In the genomic region with DNA sequence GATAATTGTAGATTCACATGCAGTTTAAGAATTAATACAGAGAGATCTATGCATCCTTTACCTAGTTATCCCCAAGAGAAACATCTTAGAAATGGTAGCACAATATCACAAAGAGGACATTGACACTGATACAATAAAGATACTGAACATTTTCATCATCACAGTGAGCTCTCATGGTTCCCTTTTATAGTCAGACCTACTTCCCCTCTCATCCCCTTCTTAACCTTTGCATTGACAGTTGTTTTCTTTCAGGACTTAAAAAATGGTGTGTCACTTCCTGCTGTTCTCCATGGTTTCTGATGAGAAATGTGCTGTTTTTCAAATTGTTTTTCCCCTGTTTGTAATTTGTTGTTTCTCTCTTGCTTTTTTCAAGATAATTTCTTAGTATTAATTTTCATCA, we compare ENCODE assay signal across 20 cellular contexts.
DNase-seq lines count a peak whose midpoint lies in the region; ATAC-seq and TF ChIP-seq lines count a peak whose summit lies in the region.
"Had no signal": no experiment of that assay in that cellular context is flagged by ENCODE, and none has a peak within 500 bp of the region (broad histone marks: within the 10 kb centered on the region; RNA-seq: fewer than 3 reads in every experiment).

No MANE protein-coding gene starts in this region.

- peaks cover 21% of the 10 kb centered on the region for H3K4me1 Mint-ChIP-seq in activated T-cell treated with anti-CD3 and anti-CD28 coated beads, Interleukin-2, amount 50 U/mL, for 72 hours (ENCODE audit: low read depth)
- peaks cover 13% of the 10 kb centered on the region for H3K4me1 Mint-ChIP-seq in activated naive CD8-positive, alpha-beta T cell (ENCODE audit: low read depth)

- DNase-seq in activated T-cell treated with anti-CD3 and anti-CD28 coated beads, Interleukin-2, amount 50 U/mL, for 72 hours = no peak
- no peak for DNase-seq in activated T-cell treated with anti-CD3 and anti-CD28 coated beads, Interleukin-2, amount 50 U/mL, for 1 hour
- DNase-seq in NOMO-1 treated with DMSO at 0.1 percent for 48 hours (lab: John Stamatoyannopoulos, UW; ENCODE audit: unreplicated experiment) (peak; percentile 92), upper lobe of right lung (no peak), lower leg skin (ENCODE audit: low spot score in 2 of 2) (no peak), aorta (no peak)
- DNase-seq: activated gamma-delta T cell treated with Interleukin-2 at 50 U/mL for 16 hours; CD4-positive, alpha-beta memory T cell; lower lobe of right lung; naive B cell; NCI-H2029; NCI-H510A; PC-3; stimulated activated CD4-positive, alpha-beta T cell treated with anti-CD3 and anti-CD28 coated beads, Interleukin-12 subunit alpha, Interleukin-12 subunit beta, amount 100 ng/mL, for 4 hours; SW 1271; upper lobe of left lung had no signal

- no peak overlapping the region for H3K4me3 ChIP-seq in upper lobe of right lung
- no peak overlapping the region for H3K4me3 ChIP-seq in lower leg skin (ENCODE audit: low read depth, poor library complexity, severe bottlenecking)
- no peak overlapping the region for H3K4me3 ChIP-seq in aorta (ENCODE audit: low read length in 2 of 2)
- H3K4me3 ChIP-seq: lower lobe of right lung, prostate gland, upper lobe of left lung had no signal

- no peak overlapping the region for H3K27ac Mint-ChIP-seq in activated T-cell treated with anti-CD3 and anti-CD28 coated beads, Interleukin-2, amount 50 U/mL, for 72 hours
- H3K27ac Mint-ChIP-seq in activated naive CD8-positive, alpha-beta T cell = peak overlapping the region; percentile 64
- H3K27ac Mint-ChIP-seq: stimulated activated naive CD8-positive, alpha-beta T cell treated with anti-CD3 and anti-CD28 coated beads, Interleukin-15, Interleukin-2, amounts not matched to agents 100 ng/mL and 50 ng/mL, for 24 hours had no signal

- no peak for TF ChIP-seq POLR2A in lower leg skin (IDR thresholded peaks at IDR 0.05)

- intact Hi-C loops in upper lobe of right lung (cut with DNase I) (no loop called here), lower leg skin (cut with DNase I; ENCODE audit: low total_unique reads) (no loop called here), aorta (cut with DNase I) (no loop called here)

- H3K27me3 Mint-ChIP-seq in activated T-cell treated with anti-CD3 and anti-CD28 coated beads, Interleukin-2, amount 50 U/mL, for 72 hours (ENCODE audit: low read depth) = no peaks in the 10 kb centered on the region
- no peaks in the 10 kb centered on the region for H3K27me3 Mint-ChIP-seq in activated naive CD8-positive, alpha-beta T cell
- H3K27me3 Mint-ChIP-seq: naive B cell had no signal

- H3K27ac ChIP-seq in upper lobe of right lung (no peak overlapping the region), aorta (ENCODE audit: low read depth in 1 of 2, low read length in 2 of 2) (no peak overlapping the region)
- H3K27ac ChIP-seq: lower lobe of right lung, prostate gland, upper lobe of left lung had no signal

- H3K9me3 ChIP-seq in upper lobe of right lung (no peaks in the 10 kb centered on the region), aorta (ENCODE audit: control insufficient read depth, low read length) (peaks cover 1% of the 10 kb centered on the region)
- H3K9me3 ChIP-seq: lower lobe of right lung, prostate gland, upper lobe of left lung had no signal

- no peaks in the 10 kb centered on the region for H3K36me3 ChIP-seq in upper lobe of right lung
- H3K36me3 ChIP-seq in aorta (ENCODE audit: control insufficient read depth in 1 of 2, insufficient read depth in 2 of 2, low read length in 1 of 2) = no peaks in the 10 kb centered on the region
- H3K36me3 ChIP-seq: lower lobe of right lung, prostate gland, upper lobe of left lung had no signal

- TF ChIP-seq CTCF in upper lobe of right lung (IDR thresholded peaks at IDR 0.05) (no peak), lower leg skin (IDR thresholded peaks at IDR 0.05) (no peak)

- H3K36me3 Mint-ChIP-seq in activated T-cell treated with anti-CD3 and anti-CD28 coated beads, Interleukin-2, amount 50 U/mL, for 72 hours (ENCODE audit: insufficient read depth in 2 of 2) = peaks cover 0 to 9% of the 10 kb centered on the region in 2 donors
- peaks cover 2% of the 10 kb centered on the region for H3K36me3 Mint-ChIP-seq in activated naive CD8-positive, alpha-beta T cell
- H3K36me3 Mint-ChIP-seq: naive B cell had no signal

- H3K4me3 Mint-ChIP-seq in activated T-cell treated with anti-CD3 and anti-CD28 coated beads, Interleukin-2, amount 50 U/mL, for 72 hours = no peak overlapping the region
- no peak overlapping the region for H3K4me3 Mint-ChIP-seq in activated naive CD8-positive, alpha-beta T cell
- H3K4me3 Mint-ChIP-seq: naive B cell; stimulated activated naive CD8-positive, alpha-beta T cell treated with anti-CD3 and anti-CD28 coated beads, Interleukin-15, Interleukin-2, amounts not matched to agents 100 ng/mL and 50 ng/mL, for 24 hours had no signal

- H3K27me3 ChIP-seq in upper lobe of right lung (no peaks in the 10 kb centered on the region), aorta (ENCODE audit: control insufficient read depth in 1 of 2, insufficient read depth in 2 of 2, low read length in 1 of 2) (no peaks in the 10 kb centered on the region)
- H3K27me3 ChIP-seq: upper lobe of left lung had no signal

- ATAC-seq in activated T-cell treated with anti-CD3 and anti-CD28 coated beads, Interleukin-2, amount 50 U/mL, for 72 hours (replicated peaks in 1 of 2) = peak; percentile 15 to 38
- ATAC-seq in upper lobe of right lung = peak; percentile 23
- ATAC-seq in aorta (ENCODE audit: low FRiP score) = no peak
- no peak for ATAC-seq in GM21529 (IDR thresholded peaks at IDR 0.05; ENCODE audit: unreplicated experiment)
- ATAC-seq: lower lobe of right lung, PC-3 had no signal

- H3K4me1 ChIP-seq in upper lobe of right lung (no peaks in the 10 kb centered on the region), aorta (ENCODE audit: control insufficient read depth in 1 of 2, insufficient read depth in 2 of 2, low read length in 2 of 2) (no peaks in the 10 kb centered on the region)
- H3K4me1 ChIP-seq: lower lobe of right lung, prostate gland, upper lobe of left lung had no signal

- peaks cover 1 to 5% of the 10 kb centered on the region in 2 donors for H3K9me3 Mint-ChIP-seq in activated T-cell treated with anti-CD3 and anti-CD28 coated beads, Interleukin-2, amount 50 U/mL, for 72 hours
- peaks cover 3% of the 10 kb centered on the region for H3K9me3 Mint-ChIP-seq in activated naive CD8-positive, alpha-beta T cell (ENCODE audit: low read depth)
- H3K9me3 Mint-ChIP-seq: stimulated activated naive CD8-positive, alpha-beta T cell treated with anti-CD3 and anti-CD28 coated beads, Interleukin-15, Interleukin-2, amounts not matched to agents 100 ng/mL and 50 ng/mL, for 24 hours had no signal

Comparison
In these comparisons a context has a peak if more than half of its experiments do, and no peak if none do; other contexts are left out.
1. ATAC-seq: peak in activated T-cell treated with anti-CD3 and anti-CD28 coated beads, Interleukin-2, amount 50 U/mL, for 72 hours (2 of 2) and upper lobe of right lung (single experiment); none in aorta (single experiment) and GM21529 (single experiment).